Comparison of ENCODE assay signal across 8 cellular contexts in the genomic region with DNA sequence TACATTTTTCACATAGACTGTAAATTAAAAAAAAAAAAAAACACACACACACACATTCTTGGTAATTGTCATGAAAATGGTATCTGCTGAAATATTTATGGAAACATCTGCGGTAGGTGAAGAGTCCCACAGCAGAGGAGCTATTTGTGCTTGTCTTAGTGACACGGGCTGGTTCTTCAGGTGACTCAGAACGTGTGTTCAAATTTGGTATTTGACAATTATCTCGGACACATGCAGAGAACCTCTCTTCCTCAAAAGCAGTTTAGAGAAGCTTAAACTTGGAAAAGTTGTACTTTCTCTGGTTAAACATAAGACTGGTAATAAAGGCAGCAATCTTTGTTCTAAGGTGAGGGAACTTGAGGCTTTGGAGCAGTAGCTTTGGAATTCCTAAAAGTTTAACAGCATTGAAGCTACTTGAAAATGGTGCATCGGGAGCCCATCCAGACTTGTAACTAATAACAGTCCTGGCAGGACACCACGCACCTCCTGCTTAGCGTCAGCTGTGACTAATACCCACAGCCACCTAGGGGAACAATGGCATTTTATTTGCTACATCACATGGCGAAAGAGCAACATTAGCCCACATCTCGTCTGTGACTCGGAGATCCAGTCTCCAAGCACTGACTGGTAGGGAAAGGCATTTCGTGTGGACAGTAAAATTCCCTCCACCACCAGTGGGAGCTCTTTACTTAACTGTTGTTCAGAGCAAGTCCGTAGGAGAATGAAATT.
DNase-seq lines count a peak whose midpoint lies in the region; ATAC-seq and TF ChIP-seq lines count a peak whose summit lies in the region.

No MANE protein-coding gene starts in this region.

- H3K4me3 ChIP-seq in retinal pigment epithelial cell (ENCODE audit: low read length) = no peak overlapping the region

- no peak for DNase-seq in GM10248 (ENCODE audit: extremely low spot score)
- DNase-seq in NCI-H1105 (lab: John Stamatoyannopoulos, UW) = peak; percentile 58
- DNase-seq in amniotic epithelial cell (ENCODE audit: low read depth) = peak; percentile 89
- no peak for DNase-seq in left ventricle myocardium superior
- peak; percentile 95 for DNase-seq in retinal pigment epithelial cell (ENCODE audit: low read depth)

- CTCF ChIA-PET in GM10248 (lab: Yijun Ruan, JAX) = interaction anchor here (1.0 to 1.9 kb wide), 4 partner anchors 9 to 1965 kb away, joined by 3 to 6 read pairs (median 4); no protein-coding TSS in a partner anchor

- POLR2A ChIA-PET in GM10248 (lab: Yijun Ruan, JAX) = no interaction called here

- TF ChIP-seq CTCF in GM10248 (IDR thresholded peaks at IDR 0.05; ENCODE audit: control extremely low read depth, extremely low read depth, low read depth, missing control alignments) = peak; percentile 35
- TF ChIP-seq CTCF in retinal pigment epithelial cell (conservative IDR thresholded peaks at IDR 0.05; ENCODE audit: low read depth, low read length) = peak; percentile 92

- peak; percentile 78 for ATAC-seq in left ventricle myocardium superior
- ATAC-seq in HG03280 (IDR thresholded peaks at IDR 0.05; ENCODE audit: unreplicated experiment) = no peak
- no peak for ATAC-seq in GM21786 (IDR thresholded peaks at IDR 0.05; ENCODE audit: unreplicated experiment)
- ATAC-seq in HG02970 (IDR thresholded peaks at IDR 0.05; ENCODE audit: low FRiP score, unreplicated experiment) = no peak

- intact Hi-C loops in left ventricle myocardium superior (cut with micrococcal nuclease) = loop anchor here (10.0 kb wide), 1 partner anchor 1963 kb away; a partner anchor contains a TSS

Comparison
In these comparisons a context has a peak if more than half of its experiments do, and no peak if none do; other contexts are left out.
1. DNase-seq: peak in NCI-H1105 (single experiment), amniotic epithelial cell (single experiment) and retinal pigment epithelial cell (single experiment); none in GM10248 (single experiment) and left ventricle myocardium superior (single experiment).